8 cellular contexts compared by ENCODE assay signal in genomic region chr20:35698298-35699126, GRCh38. TPM values are rescaled to one million over a fixed set of nuclear protein-coding genes. Genes with fewer than 3 reads are reported as not detected.
A peak's percentile ranks its signal among the peaks of the same experiment; 100 is the strongest.
DNase-seq lines count a peak whose midpoint lies in the region; ATAC-seq and TF ChIP-seq lines count a peak whose summit lies in the region.

No MANE protein-coding gene starts in this region.

- H3K27ac ChIP-seq in GM23338 (ENCODE audit: low read depth) (peak overlapping the region; percentile 74; the same call in 1 of the 2 replicates), mammary epithelial cell (ENCODE audit: insufficient read depth, low read depth, low read length) (peak overlapping the region; percentile 78), layer of hippocampus (ENCODE audit: low read depth, low read length) (peak overlapping the region; percentile 81), suprapubic skin (peak overlapping the region; percentile 89)

- H3K4me2 ChIP-seq in GM23338: peak overlapping the region; percentile 99
- H3K4me2 ChIP-seq in mammary epithelial cell (ENCODE audit: insufficient read depth, low read depth, low read length): peak overlapping the region; percentile 83

- no peak for DNase-seq in GM12864 (ENCODE audit: low read depth)
- DNase-seq in GM23338 (ENCODE audit: low spot score): peak; percentile 44
- DNase-seq in NCI-H69 (lab: John Stamatoyannopoulos, UW): peak; percentile 66
- DNase-seq in mammary epithelial cell: no peak
- DNase-seq in suprapubic skin (ENCODE audit: low spot score in 2 of 2): peak in 1 of 2 donors; percentile 73
- no peak for DNase-seq in NCI-H1930 (lab: John Stamatoyannopoulos, UW)
- no peak for DNase-seq in SIG-M5 treated with dmso at 0.1 percent for 504 hours (lab: John Stamatoyannopoulos, UW; ENCODE audit: unreplicated experiment)

- CTCF ChIA-PET in mammary epithelial cell (lab: Charles Lee; ENCODE audit: low non-redundant PET): no interaction called here

- H3K27me3 ChIP-seq in GM23338 (ENCODE audit: insufficient read depth) (no peaks in the 10 kb centered on the region), mammary epithelial cell (ENCODE audit: insufficient read depth, low read length) (no peaks in the 10 kb centered on the region), layer of hippocampus (ENCODE audit: control insufficient read depth, insufficient read depth, low read length) (no peaks in the 10 kb centered on the region), suprapubic skin (no peaks in the 10 kb centered on the region)

- no peak for TF ChIP-seq CTCF in GM12864 (IDR thresholded peaks at IDR 0.05; ENCODE audit: low read depth, low read length, missing control alignments)
- no peak for TF ChIP-seq CTCF in GM23338 (conservative IDR thresholded peaks at IDR 0.05; ENCODE audit: low read depth in 2 of 2)
- TF ChIP-seq CTCF in mammary epithelial cell (conservative IDR thresholded peaks at IDR 0.05 in 1 of 2, IDR thresholded peaks at IDR 0.05 in 1 of 2; ENCODE audit: extremely low read depth in 1 of 2, insufficient read depth in 1 of 2, low read depth in 1 of 2, low read length in 2 of 2): no peak
- no peak for TF ChIP-seq CTCF in suprapubic skin (IDR thresholded peaks at IDR 0.05)

- TF ChIP-seq POLR2A in suprapubic skin (IDR thresholded peaks at IDR 0.05): no peak

- H4K20me1 ChIP-seq in GM23338 (replicated peaks; ENCODE audit: insufficient read depth): peaks cover 7% of the 10 kb centered on the region; the same call in 1 of the 2 replicates
- H4K20me1 ChIP-seq in mammary epithelial cell (ENCODE audit: insufficient read depth, low read length): no peaks in the 10 kb centered on the region

- in situ Hi-C loops in mammary epithelial cell (cut with MboI; ENCODE audit: low sequenced_read_pairs in 2 of 2): no loop called here

- H3K79me2 ChIP-seq in GM23338 (replicated peaks; ENCODE audit: insufficient read depth) (peaks cover 11% of the 10 kb centered on the region), mammary epithelial cell (ENCODE audit: insufficient read depth, low read length) (peaks cover 63% of the 10 kb centered on the region)

- H3K36me3 Mint-ChIP-seq in GM23338 (ENCODE audit: low read depth): peaks cover 33% of the 10 kb centered on the region

- peaks cover 12% of the 10 kb centered on the region for H3K4me1 ChIP-seq in GM23338 (ENCODE audit: insufficient read depth)
- H3K4me1 ChIP-seq in mammary epithelial cell (ENCODE audit: insufficient read depth, low read length): peaks cover 17% of the 10 kb centered on the region
- H3K4me1 ChIP-seq in suprapubic skin: peaks cover 29% of the 10 kb centered on the region

- H3K9ac ChIP-seq in mammary epithelial cell (ENCODE audit: insufficient read depth, low read length): peak overlapping the region; percentile 85

- H3K4me1 Mint-ChIP-seq in GM23338: peaks cover 17% of the 10 kb centered on the region

- no peak overlapping the region for H3K27ac Mint-ChIP-seq in GM23338

- TF ChIP-seq EP300 in suprapubic skin (IDR thresholded peaks at IDR 0.05): no peak

- H3F3A ChIP-seq in GM23338 (replicated peaks; ENCODE audit: low read depth): peaks cover 48% of the 10 kb centered on the region

- peak; percentile 27 for ATAC-seq in GM23338

- H3K27me3 Mint-ChIP-seq in GM23338 (ENCODE audit: insufficient read depth, low read depth, poor library complexity): peaks cover 14% of the 10 kb centered on the region

- no TSS peak for BruUV-seq in mammary epithelial cell (replicated peaks; lab: Mats Ljungman, UMichigan)

- H3K4me3 ChIP-seq in GM12864 (ENCODE audit: low read depth, low read length) (peak overlapping the region; percentile 71), GM23338 (peak overlapping the region; percentile 99), mammary epithelial cell (replicated peaks in 1 of 3; ENCODE audit: insufficient read depth in 1 of 3, low read depth in 2 of 3, low read length in 3 of 3) (peak overlapping the region; percentile 58 to 94 (median 81)), suprapubic skin (peak overlapping the region; percentile 81)

- H3K9me3 ChIP-seq in mammary epithelial cell (replicated peaks; ENCODE audit: insufficient read depth, low read length) (no peaks in the 10 kb centered on the region), suprapubic skin (no peaks in the 10 kb centered on the region)

- dilution Hi-C loops in mammary epithelial cell (cut with HindIII; ENCODE audit: low sequenced_read_pairs): no loop called here

- intact Hi-C loops in mammary epithelial cell (cut with micrococcal nuclease): loop anchor here (5.0 kb wide), 2 partner anchors 81 to 181 kb away; partner anchors contain the start of gene SPAG4

- no peaks in the 10 kb centered on the region for H3K9me2 ChIP-seq in GM23338 (ENCODE audit: insufficient read depth)

- H3K9me3 Mint-ChIP-seq in GM23338: no peaks in the 10 kb centered on the region

- 12% methylated on average over 27 of the region's 37 CpGs for WGBS in mammary epithelial cell (ENCODE audit: low coverage, missing lambda C conversion rate)
- 7% methylated on average over 36 of the region's 37 CpGs for WGBS in suprapubic skin

- H3K36me3 ChIP-seq in GM23338 (ENCODE audit: insufficient read depth) (peaks cover 4% of the 10 kb centered on the region), mammary epithelial cell (ENCODE audit: insufficient read depth, low read length) (peaks cover 13% of the 10 kb centered on the region), suprapubic skin (peaks cover 41% of the 10 kb centered on the region)

- H3K4me3 Mint-ChIP-seq in GM23338: peak overlapping the region; percentile 88

- peak overlapping the region; percentile 100 for H2AFZ ChIP-seq in GM23338
- peak overlapping the region; percentile 91 for H2AFZ ChIP-seq in mammary epithelial cell (ENCODE audit: low read depth, low read length)

TF ChIP-seq in GM23338, 12 proteins besides CTCF, POLR2A, EP300 and RAD21:
- TF ChIP-seq REST (IDR thresholded peaks at IDR 0.05; ENCODE audit: unreplicated experiment) (no peak), POLR2AphosphoS5 (IDR thresholded peaks at IDR 0.05; ENCODE audit: low read depth) (no peak)

RNA-seq across cellular contexts. Expression of gene NFS1, which starts 0.6 kb away (rescaled TPM):
- 35.7 and 45.9 TPM in 2 replicates for total RNA-seq in GM23338 (2014; rRNA removed; shearing (Covaris generic))
- polyA plus RNA-seq in GM23338 (2016; fragmentation: Nextera tagmentation; extraction: Ambion mirVana) (19.7 and 22.8 TPM in 2 replicates), mammary epithelial cell (44.8 TPM)
- total RNA-seq in mammary epithelial cell (10 to 100 TPM; 28.8 to 33.0 TPM), suprapubic skin (10 to 100 TPM; 39.7 to 73.2 (median 47.3) TPM)
- 57.3 TPM for polyA minus RNA-seq in mammary epithelial cell

RNA-seq across cellular contexts. Expression of gene ROMO1, which starts 0.7 kb away (rescaled TPM):
- 127 and 152 TPM in 2 replicates for total RNA-seq in GM23338 (2014; rRNA removed; shearing (Covaris generic))
- polyA plus RNA-seq in GM23338 (2016; fragmentation: Nextera tagmentation; extraction: Ambion mirVana) (881 and 947 TPM in 2 replicates), mammary epithelial cell (386 TPM)
- total RNA-seq in mammary epithelial cell (100 to 1,000 TPM; 113 to 176 TPM), suprapubic skin (100 to 1,000 TPM; 146 to 299 (median 212) TPM)
- 17.3 TPM for polyA minus RNA-seq in mammary epithelial cell

RNA-seq across cellular contexts. Expression of gene CPNE1, which starts 33.8 kb away (rescaled TPM):
- total RNA-seq in GM23338 (2014; rRNA removed; shearing (Covaris generic)): 158 and 189 TPM in 2 replicates
- polyA plus RNA-seq in GM23338 (2016; fragmentation: Nextera tagmentation; extraction: Ambion mirVana) (196 and 221 TPM in 2 replicates), mammary epithelial cell (97.7 TPM)
- total RNA-seq in mammary epithelial cell (100 to 1,000 TPM; 110 to 157 TPM), suprapubic skin (100 to 1,000 TPM in 2 of 4 donors, 10 to 100 TPM in 2; 43.3 to 238 (median 103) TPM)
- polyA minus RNA-seq in mammary epithelial cell: 119 TPM

RNA-seq across cellular contexts. Expression of gene RBM12, which starts 33.8 kb away (rescaled TPM):
- 81.3 and 82.2 TPM in 2 replicates for total RNA-seq in GM23338 (2014; rRNA removed; shearing (Covaris generic))
- polyA plus RNA-seq in GM23338 (2016; fragmentation: Nextera tagmentation; extraction: Ambion mirVana): 21.0 and 22.3 TPM in 2 replicates
- total RNA-seq in mammary epithelial cell: 10 to 100 TPM; 62.8 to 71.2 TPM
- 91.9 TPM for polyA plus RNA-seq in mammary epithelial cell
- 98.2 TPM for polyA minus RNA-seq in mammary epithelial cell
- 10 to 100 TPM; 21.6 to 38.7 (median 32.7) TPM for total RNA-seq in suprapubic skin

RNA-seq across cellular contexts. Expression of gene RBM39, which starts 43.5 kb away (rescaled TPM):
- total RNA-seq in GM23338 (2014; rRNA removed; shearing (Covaris generic)): 248 and 259 TPM in 2 replicates
- polyA plus RNA-seq in GM23338 (2016; fragmentation: Nextera tagmentation; extraction: Ambion mirVana) (413 and 420 TPM in 2 replicates), mammary epithelial cell (27.2 TPM)
- total RNA-seq in mammary epithelial cell (100 to 1,000 TPM; 188 to 283 TPM), suprapubic skin (100 to 1,000 TPM; 245 to 599 (median 258) TPM)
- polyA minus RNA-seq in mammary epithelial cell: 272 TPM

Comparison
In these comparisons a context has a peak if more than half of its experiments do, and no peak if none do; other contexts are left out.
1. DNase-seq: peak in GM23338 (single experiment) and NCI-H69 (single experiment); none in GM12864 (single experiment), mammary epithelial cell (single experiment), NCI-H1930 (0 of 2) and SIG-M5 treated with dmso at 0.1 percent for 504 hours (single experiment).
2. Peak in every context shown above with its lines, with median percentiles within 50 percentile points of each other: H3K4me3 ChIP-seq and H3K27ac ChIP-seq.